Comparison of ENCODE assay signal across 8 cellular contexts in genomic region chr2:133561045-133561852, GRCh38. TPM values are rescaled to one million over a fixed set of nuclear protein-coding genes. Genes with fewer than 3 reads are reported as not detected.
DNase-seq lines count a peak whose midpoint lies in the region; ATAC-seq, FAIRE-seq and TF ChIP-seq lines count a peak whose summit lies in the region.

No MANE protein-coding gene starts in this region.

- peak; percentile 89 for TF ChIP-seq CTCF in A673 (conservative IDR thresholded peaks at IDR 0.05; ENCODE audit: low read depth, low read length)
- TF ChIP-seq CTCF in SK-N-SH (IDR thresholded peaks at IDR 0.05) = peak; percentile 83
- TF ChIP-seq CTCF in spleen (IDR thresholded peaks at IDR 0.05 in 8 of 11, conservative IDR thresholded peaks at IDR 0.05 in 3 of 11) = peak in 8 of 11 experiments; percentile 20 to 60 (median 42)
- no peak for TF ChIP-seq CTCF in CD14-positive monocyte (IDR thresholded peaks at IDR 0.05)

- CTCF ChIA-PET in A673 (lab: Charles Lee) (interaction anchor here (0.6 to 1.8 kb wide), 12 partner anchors 9 to 1014 kb away, joined by 3 to 13 read pairs (median 5); no protein-coding TSS in a partner anchor), SK-N-SH (lab: Yijun Ruan, JAX) (interaction anchor here (0.5 to 3.7 kb wide), 57 partner anchors 13 to 1186 kb away, joined by 3 to 31 read pairs (median 3); no protein-coding TSS in a partner anchor)

- no peaks in the 10 kb centered on the region for H3K9me3 Mint-ChIP-seq in CD14-positive monocyte

- no peak overlapping the region for H3K4me3 Mint-ChIP-seq in CD14-positive monocyte

- H2AFZ ChIP-seq in SK-N-SH (ENCODE audit: low read depth) = peak overlapping the region; percentile 36; the same call in 1 of the 2 replicates

- H3K27ac Mint-ChIP-seq in CD14-positive monocyte = no peak overlapping the region

- intact Hi-C loops in A673 (cut with micrococcal nuclease; ENCODE audit: unreplicated experiment) = loop anchor here (1.0 to 5.0 kb wide), 7 partner anchors 35 to 1014 kb away; no protein-coding TSS in a partner anchor
- intact Hi-C loops in spleen (cut with DNase I; ENCODE audit: low total_unique reads) = no loop called here
- intact Hi-C loops in CD14-positive monocyte (cut with micrococcal nuclease) = no loop called here

- no peaks in the 10 kb centered on the region for H3K27me3 ChIP-seq in A673 (replicated peaks; ENCODE audit: insufficient read depth, low read depth, low read length, poor library complexity)
- H3K27me3 ChIP-seq in SK-N-SH (ENCODE audit: insufficient read depth) = no peaks in the 10 kb centered on the region
- H3K27me3 ChIP-seq in spleen (replicated peaks in 1 of 7) = peaks cover 0 to 5% (median 0%) of the 10 kb centered on the region in 7 donors

- no peaks in the 10 kb centered on the region for H3K36me3 Mint-ChIP-seq in CD14-positive monocyte

- TF ChIP-seq RAD21 in Ishikawa (IDR thresholded peaks at IDR 0.05; ENCODE audit: low read depth) = peak; percentile 77
- peak; percentile 88 for TF ChIP-seq RAD21 in SK-N-SH (IDR thresholded peaks at IDR 0.05; ENCODE audit: low read length)

- ATAC-seq in GM18858 (IDR thresholded peaks at IDR 0.05; ENCODE audit: unreplicated experiment) = peak; percentile 72

- POLR2A ChIA-PET in A673 (lab: Charles Lee; ENCODE audit: low non-redundant PET) = interaction anchor here (1.0 kb wide), 1 partner anchor 63 kb away, joined by 4 read pairs; no protein-coding TSS in a partner anchor
- POLR2A ChIA-PET in SK-N-SH (lab: Yijun Ruan, JAX) = no interaction called here

- no peaks in the 10 kb centered on the region for H3K9me3 ChIP-seq in A673 (ENCODE audit: low read depth, low read length, poor library complexity, severe bottlenecking)
- H3K9me3 ChIP-seq in SK-N-SH = no peaks in the 10 kb centered on the region
- no peaks in the 10 kb centered on the region for H3K9me3 ChIP-seq in spleen

- TF ChIP-seq EP300 in Ishikawa (IDR thresholded peaks at IDR 0.05; ENCODE audit: borderline replicate concordance) (no peak), SK-N-SH (IDR thresholded peaks at IDR 0.05; ENCODE audit: borderline replicate concordance in 1 of 2, low read depth in 1 of 2, low read length in 1 of 2) (no peak)

- peak; percentile 91 for DNase-seq in A673 (ENCODE audit: low spot score)
- peak; percentile 41 for DNase-seq in SK-N-SH
- DNase-seq in frontal cortex (ENCODE audit: low spot score in 2 of 2) = no peak
- no peak for DNase-seq in spleen
- DNase-seq in CD14-positive monocyte (ENCODE audit: low spot score) = no peak
- no peak for DNase-seq in COR-L47 (lab: John Stamatoyannopoulos, UW)

- H3K9ac ChIP-seq in SK-N-SH = no peak overlapping the region

- TF ChIP-seq POLR2A in spleen (IDR thresholded peaks at IDR 0.05) = no peak

- H3K4me3 ChIP-seq in A673 (ENCODE audit: low read depth, low read length, poor library complexity, severe bottlenecking) (no peak overlapping the region), SK-N-SH (ENCODE audit: low read depth in 2 of 2, low read length in 1 of 2) (no peak overlapping the region; a peak in 1 of 4 replicates), spleen (no peak overlapping the region)

- H3K9me2 ChIP-seq in SK-N-SH = no peaks in the 10 kb centered on the region

- peak overlapping the region; percentile 69 for H3K27ac ChIP-seq in A673 (ENCODE audit: low read depth, low read length, poor library complexity, severe bottlenecking)
- no peak overlapping the region for H3K27ac ChIP-seq in SK-N-SH (ENCODE audit: low read depth in 2 of 2, low read length in 1 of 2)
- no peak overlapping the region for H3K27ac ChIP-seq in spleen

- H3K4me1 ChIP-seq in A673 (ENCODE audit: insufficient read depth, low read length, poor library complexity, severe bottlenecking) (peaks cover 64% of the 10 kb centered on the region), SK-N-SH (ENCODE audit: control insufficient read depth in 1 of 2, insufficient read depth in 2 of 2, low read depth in 1 of 2, low read length in 1 of 2) (peaks cover 0 to 13% of the 10 kb centered on the region in 2 experiments; a peak in 1 of 4 replicates), spleen (no peaks in the 10 kb centered on the region)

- peaks cover 0 to 3% (median 0%) of the 10 kb centered on the region in 3 donors for H3K27me3 Mint-ChIP-seq in CD14-positive monocyte (ENCODE audit: low read depth in 3 of 3)

- 27% methylated on average over 3 of the region's 3 CpGs for WGBS in SK-N-SH (ENCODE audit: low lambda C conversion rate)
- WGBS in spleen, 5 donors = 38 to 46% (median 44%) methylated on average over 3 of the region's 3 CpGs

- H3K4me1 Mint-ChIP-seq in CD14-positive monocyte = no peaks in the 10 kb centered on the region

- no peaks in the 10 kb centered on the region for H3F3A ChIP-seq in SK-N-SH (replicated peaks; ENCODE audit: insufficient read depth)

- BruUV-seq in A673 (replicated peaks; lab: Mats Ljungman, UMichigan) = TSS peak; percentile 33

- peak; percentile 97 for FAIRE-seq in frontal cortex (lab: Jason Lieb, UNC)

- no peak overlapping the region for H3K4me2 ChIP-seq in SK-N-SH

- H4K20me1 ChIP-seq in SK-N-SH (ENCODE audit: insufficient read depth) = no peaks in the 10 kb centered on the region

- H3K79me2 ChIP-seq in SK-N-SH (ENCODE audit: insufficient read depth) = no peaks in the 10 kb centered on the region

- H3K36me3 ChIP-seq in A673 (ENCODE audit: insufficient read depth, low read length, poor library complexity, severe bottlenecking) = no peaks in the 10 kb centered on the region
- H3K36me3 ChIP-seq in SK-N-SH (replicated peaks in 1 of 2; ENCODE audit: control insufficient read depth in 1 of 2, insufficient read depth in 2 of 2, low read length in 1 of 2) = no peaks in the 10 kb centered on the region
- no peaks in the 10 kb centered on the region for H3K36me3 ChIP-seq in spleen

TF ChIP-seq in Ishikawa, 13 proteins besides CTCF, POLR2A, EP300 and RAD21:
- TF ChIP-seq ZBTB7A (IDR thresholded peaks at IDR 0.05; ENCODE audit: low read depth) (no peak), NFIC (IDR thresholded peaks at IDR 0.05) (peak; percentile 62; the same call in 1 of the 2 replicates), EGR1 (IDR thresholded peaks at IDR 0.05) (no peak)

TF ChIP-seq in SK-N-SH, 30 proteins besides CTCF, POLR2A, EP300 and RAD21:
- TF ChIP-seq NFIC (IDR thresholded peaks at IDR 0.05; ENCODE audit: borderline replicate concordance) = peak; percentile 54; the same call in 1 of the 2 replicates
- TF ChIP-seq SMC3 (IDR thresholded peaks at IDR 0.05; ENCODE audit: low read depth, low read length) = peak; percentile 75
- no peak for TF ChIP-seq TEAD4 (IDR thresholded peaks at IDR 0.05; ENCODE audit: borderline replicate concordance, insufficient read depth)
- TF ChIP-seq POLR2AphosphoS5 (IDR thresholded peaks at IDR 0.05; ENCODE audit: low read depth, low read length) = no peak
TF ChIP-seq in SK-N-SH: peak in this region for 2.

RNA-seq across cellular contexts. Expression of gene NCKAP5, which starts 7.0 kb away (rescaled TPM):
- 26.6 and 33.1 TPM in 2 replicates for total RNA-seq in A673 (2021)
- polyA plus RNA-seq in SK-N-SH (2012; rRNA removed) = 0.02 TPM in 2 replicates
- polyA plus RNA-seq in SK-N-SH (2012; cell fraction: cytosol; rRNA removed) = 0.03 TPM in 2 replicates
- polyA plus RNA-seq in SK-N-SH (2012; cell fraction: nucleus; rRNA removed) = 0.01 and 0.02 TPM in 2 replicates
- 9.0 TPM for total RNA-seq in frontal cortex
- 1 to 10 TPM; 2.6 to 6.0 (median 4.5) TPM for total RNA-seq in spleen
- under 1 TPM; 0.39 to 0.76 (median 0.74) TPM for polyA plus RNA-seq in spleen
- not detected for polyA plus RNA-seq in CD14-positive monocyte

Comparison
In these comparisons a context has a peak if more than half of its experiments do, and no peak if none do; other contexts are left out.
1. DNase-seq: peak in A673 (single experiment) and SK-N-SH (single experiment); none in frontal cortex (0 of 2), spleen (single experiment), CD14-positive monocyte (single experiment) and COR-L47 (single experiment).